10 cellular contexts compared by ENCODE assay signal in genomic region chr7:4882742-4883351, GRCh38. TPM values are rescaled to one million over a fixed set of nuclear protein-coding genes. Genes with fewer than 3 reads are reported as not detected.
DNase-seq lines count a peak whose midpoint lies in the region; ATAC-seq, FAIRE-seq and TF ChIP-seq lines count a peak whose summit lies in the region.
"Had no signal": no experiment of that assay in that cellular context is flagged by ENCODE, and none has a peak within 500 bp of the region (broad histone marks: within the 10 kb centered on the region; RNA-seq: fewer than 3 reads in every experiment).

No MANE protein-coding gene starts in this region.

- FAIRE-seq in pancreas (lab: Jason Lieb, UNC): no peak

- peaks cover 0 to 12% (median 4%) of the 10 kb centered on the region in 4 donors for H3K4me1 ChIP-seq in Peyer's patch
- peaks cover 0 to 7% (median 0%) of the 10 kb centered on the region in 3 donors for H3K4me1 ChIP-seq in pancreas

- ATAC-seq in pancreas: peak in 1 of 4 donors; percentile 5
- no peak for ATAC-seq in HG03097 (IDR thresholded peaks at IDR 0.05; ENCODE audit: low FRiP score, unreplicated experiment)
- ATAC-seq in GM19035 (IDR thresholded peaks at IDR 0.05; ENCODE audit: unreplicated experiment): no peak
- ATAC-seq in GM18909 (IDR thresholded peaks at IDR 0.05; ENCODE audit: poor library complexity, unreplicated experiment): no peak
- no peak for ATAC-seq in HG03139 (IDR thresholded peaks at IDR 0.05; ENCODE audit: unreplicated experiment)

- H3K27me3 ChIP-seq in Peyer's patch (peaks cover 0 to 9% of the 10 kb centered on the region in 2 donors), pancreas (no peaks in the 10 kb centered on the region)

- peak overlapping the region; percentile 14 to 76 (median 66) for H3K27ac ChIP-seq in Peyer's patch
- peak overlapping the region in 1 of 4 donors; percentile 17 for H3K27ac ChIP-seq in pancreas

- DNase-seq in GM20000 (ENCODE audit: low spot score) (peak; percentile 32), Peyer's patch (no peak), erythroblast (lab: John Stamatoyannopoulos, UW) (peak; percentile 27 to 29), pancreas (no peak)

- intact Hi-C loops in pancreas (cut with DNase I): no loop called here

- TF ChIP-seq POLR2A in Peyer's patch (IDR thresholded peaks at IDR 0.05) (no peak), erythroblast (IDR thresholded peaks at IDR 0.05; ENCODE audit: low read length) (no peak)

- peak overlapping the region; percentile 30 to 74 (median 49) for H3K4me3 ChIP-seq in Peyer's patch
- H3K4me3 ChIP-seq in pancreas: peak overlapping the region; percentile 28 to 64 (median 54)

- no peaks in the 10 kb centered on the region for H3K36me3 ChIP-seq in Peyer's patch
- H3K36me3 ChIP-seq in pancreas: no peaks in the 10 kb centered on the region

- no peaks in the 10 kb centered on the region for H3K9me3 ChIP-seq in Peyer's patch
- no peaks in the 10 kb centered on the region for H3K9me3 ChIP-seq in pancreas

- no peak for TF ChIP-seq CTCF in GM20000 (IDR thresholded peaks at IDR 0.05; ENCODE audit: extremely low read depth, missing control alignments)
- TF ChIP-seq CTCF in Peyer's patch (IDR thresholded peaks at IDR 0.05): no peak
- TF ChIP-seq CTCF in pancreas (IDR thresholded peaks at IDR 0.05): no peak

- 1 to 2% methylated on average over 31 to 43 of the region's 43 CpGs for WGBS in pancreas, 2 donors

RNA-seq across cellular contexts. Expression of gene RADIL, which starts 0.7 kb away (rescaled TPM):
- 10 to 100 TPM in 1 of 4 donors, 1 to 10 TPM in 3; 1.1 to 16.5 (median 4.5) TPM for total RNA-seq in Peyer's patch
- total RNA-seq in pancreas: 10 to 100 TPM in 1 of 6 donors, 1 to 10 TPM in 4, under 1 TPM in 1; 0.58 to 10.0 (median 3.3) TPM
- polyA plus RNA-seq in pancreas: 10 to 100 TPM in 1 of 2 donors, 1 to 10 TPM in 1; 2.8 to 11.2 TPM
- total RNA-seq: M059J, mononuclear cell had no signal

RNA-seq across cellular contexts. Expression of gene PAPOLB, which starts 21.0 kb away (rescaled TPM):
- total RNA-seq in Peyer's patch (not detected), pancreas (under 1 TPM in 3 of 6 donors, not detected in 3; 0.03 to 0.09 (median 0.05) TPM)
- polyA plus RNA-seq in pancreas: not detected
- total RNA-seq: M059J, mononuclear cell had no signal

Comparison
In these comparisons a context has a peak if more than half of its experiments do, and no peak if none do; other contexts are left out.
1. DNase-seq: peak in GM20000 (single experiment) and erythroblast (2 of 2); none in Peyer's patch (0 of 3) and pancreas (0 of 6).